Comparison of ENCODE assay signal across 2 cellular contexts in genomic region chr5:143025971-143026370, GRCh38.
TF ChIP-seq lines count a peak whose summit lies in the region.

No MANE protein-coding gene starts in this region.

TF ChIP-seq in IMR-90, 13 proteins besides CTCF, POLR2A, EP300 and RAD21:
- TF ChIP-seq CHD1 (IDR thresholded peaks at IDR 0.05; ENCODE audit: low read depth, low read length) (no peak), SMC3 (IDR thresholded peaks at IDR 0.05; ENCODE audit: low read depth, low read length) (no peak), NFE2L2 (IDR thresholded peaks at IDR 0.05; ENCODE audit: low read depth, low read length) (no peak), MAFK (IDR thresholded peaks at IDR 0.05; ENCODE audit: low read depth, low read length) (no peak), RCOR1 (IDR thresholded peaks at IDR 0.05; ENCODE audit: insufficient replicate concordance, low read length) (peak; percentile 46)

TF ChIP-seq in GM12878, 131 proteins besides CTCF, POLR2A, EP300 and RAD21:
- TF ChIP-seq JUNB (IDR thresholded peaks at IDR 0.05), result no peak
- TF ChIP-seq FOXK2 (IDR thresholded peaks at IDR 0.05), result no peak
- no peak for TF ChIP-seq E2F4 (IDR thresholded peaks at IDR 0.05; ENCODE audit: low read depth, low read length)
- no peak for TF ChIP-seq YBX1 (IDR thresholded peaks at IDR 0.05)
- TF ChIP-seq RFX5 (IDR thresholded peaks at IDR 0.05; ENCODE audit: low read depth, low read length), result no peak
- no peak for TF ChIP-seq PAX8 (IDR thresholded peaks at IDR 0.05)
